19 cellular contexts compared by ENCODE assay signal in genomic region chr19:18903146-18904056, GRCh38. TPM values are rescaled to one million over a fixed set of nuclear protein-coding genes. Genes with fewer than 3 reads are reported as not detected.
"Had no signal": no experiment of that assay in that cellular context is flagged by ENCODE, and none has a peak within 500 bp of the region (broad histone marks: within the 10 kb centered on the region; RNA-seq: fewer than 3 reads in every experiment).

No MANE protein-coding gene starts in this region.

- FAIRE-seq: islet of Langerhans had no signal

- DNase-seq: activated CD4-positive, alpha-beta T cell treated with anti-CD3 and anti-CD28 coated beads, Interleukin-2, amount 10 ng/mL, durations not matched to agents 7 days and 5 days; activated CD8-positive, alpha-beta memory T cell treated with anti-CD3 and anti-CD28 coated beads for 24 hours; activated gamma-delta T cell treated with Interleukin-2 at 50 U/mL for 16 hours; activated naive CD8-positive, alpha-beta T cell treated with anti-CD3 and anti-CD28 coated beads for 36 hours; body of pancreas; gastrocnemius medialis; heart right ventricle; left ventricle myocardium inferior; naive thymus-derived CD8-positive, alpha-beta T cell; stimulated activated CD4-positive, alpha-beta T cell treated with anti-CD3 and anti-CD28 coated beads, Interleukin-15, amount 100 ng/mL, for 24 hours; stimulated activated CD4-positive, alpha-beta T cell treated with anti-CD3 and anti-CD28 coated beads, Interleukin-4, amount 100 ng/mL, for 1 hour; stimulated activated naive CD4-positive, alpha-beta T cell treated with Interleukin-2 at 50 U/mL for 16 hours; transverse colon had no signal

- H3K4me1 Mint-ChIP-seq: activated CD4-positive, alpha-beta T cell treated with anti-CD3 and anti-CD28 coated beads, Interleukin-2, amount 10 ng/mL, durations not matched to agents 7 days and 5 days; activated naive CD8-positive, alpha-beta T cell treated with anti-CD3 and anti-CD28 coated beads for 36 hours; naive thymus-derived CD8-positive, alpha-beta T cell had no signal

- H3K27me3 Mint-ChIP-seq: activated CD4-positive, alpha-beta T cell treated with anti-CD3 and anti-CD28 coated beads, Interleukin-2, amount 10 ng/mL, durations not matched to agents 7 days and 5 days; activated naive CD8-positive, alpha-beta T cell treated with anti-CD3 and anti-CD28 coated beads for 36 hours; dendritic cell treated with granulocyte-macrophage colony-stimulating factor and Interleukin-4, amounts not matched to agents 40 ng/mL and 50 ng/mL, for 4 days; naive thymus-derived CD8-positive, alpha-beta T cell; progenitor cell of endocrine pancreas had no signal

- H3K4me1 ChIP-seq: body of pancreas, left ventricle myocardium inferior, transverse colon had no signal

- H3K4me3 ChIP-seq: body of pancreas, gastrocnemius medialis, heart right ventricle, left ventricle myocardium inferior, right atrium auricular region, skin epidermis, transverse colon had no signal

- H3K9me3 Mint-ChIP-seq: activated CD4-positive, alpha-beta T cell treated with anti-CD3 and anti-CD28 coated beads, Interleukin-2, amount 10 ng/mL, durations not matched to agents 7 days and 5 days; activated naive CD8-positive, alpha-beta T cell treated with anti-CD3 and anti-CD28 coated beads for 36 hours; dendritic cell treated with granulocyte-macrophage colony-stimulating factor and Interleukin-4, amounts not matched to agents 40 ng/mL and 50 ng/mL, for 4 days; naive thymus-derived CD8-positive, alpha-beta T cell had no signal

- H3K9me3 ChIP-seq: body of pancreas, gastrocnemius medialis, heart right ventricle, left ventricle myocardium inferior, right atrium auricular region, transverse colon had no signal

- H3K27ac ChIP-seq: body of pancreas, gastrocnemius medialis, heart right ventricle, left ventricle myocardium inferior, right atrium auricular region, skin epidermis, transverse colon had no signal

- H3K27ac Mint-ChIP-seq: activated CD4-positive, alpha-beta T cell treated with anti-CD3 and anti-CD28 coated beads, Interleukin-2, amount 10 ng/mL, durations not matched to agents 7 days and 5 days; activated naive CD8-positive, alpha-beta T cell treated with anti-CD3 and anti-CD28 coated beads for 36 hours; dendritic cell treated with granulocyte-macrophage colony-stimulating factor and Interleukin-4, amounts not matched to agents 40 ng/mL and 50 ng/mL, for 4 days; progenitor cell of endocrine pancreas had no signal

- H3K27me3 ChIP-seq: body of pancreas, gastrocnemius medialis, heart right ventricle, right atrium auricular region, transverse colon had no signal

- H3K4me3 Mint-ChIP-seq: activated CD4-positive, alpha-beta T cell treated with anti-CD3 and anti-CD28 coated beads, Interleukin-2, amount 10 ng/mL, durations not matched to agents 7 days and 5 days; activated naive CD8-positive, alpha-beta T cell treated with anti-CD3 and anti-CD28 coated beads for 36 hours; dendritic cell treated with granulocyte-macrophage colony-stimulating factor and Interleukin-4, amounts not matched to agents 40 ng/mL and 50 ng/mL, for 4 days; naive thymus-derived CD8-positive, alpha-beta T cell had no signal

RNA-seq across cellular contexts. Expression of gene CERS1, which starts 7.4 kb away (rescaled TPM):
- total RNA-seq: activated CD4-positive, alpha-beta T cell treated with anti-CD3 and anti-CD28 coated beads, Interleukin-2, amount 10 ng/mL, durations not matched to agents 7 days and 5 days; mononuclear cell; naive thymus-derived CD8-positive, alpha-beta T cell; transverse colon had no signal
- polyA plus RNA-seq: naive thymus-derived CD8-positive, alpha-beta T cell had no signal

RNA-seq across cellular contexts. Expression of gene HOMER3, which starts 37.6 kb away (rescaled TPM):
- total RNA-seq: activated CD4-positive, alpha-beta T cell treated with anti-CD3 and anti-CD28 coated beads, Interleukin-2, amount 10 ng/mL, durations not matched to agents 7 days and 5 days; activated naive CD8-positive, alpha-beta T cell treated with anti-CD3 and anti-CD28 coated beads for 36 hours had no signal
- polyA plus RNA-seq: naive thymus-derived CD8-positive, alpha-beta T cell had no signal
